17 cellular contexts compared by ENCODE assay signal in the genomic region with DNA sequence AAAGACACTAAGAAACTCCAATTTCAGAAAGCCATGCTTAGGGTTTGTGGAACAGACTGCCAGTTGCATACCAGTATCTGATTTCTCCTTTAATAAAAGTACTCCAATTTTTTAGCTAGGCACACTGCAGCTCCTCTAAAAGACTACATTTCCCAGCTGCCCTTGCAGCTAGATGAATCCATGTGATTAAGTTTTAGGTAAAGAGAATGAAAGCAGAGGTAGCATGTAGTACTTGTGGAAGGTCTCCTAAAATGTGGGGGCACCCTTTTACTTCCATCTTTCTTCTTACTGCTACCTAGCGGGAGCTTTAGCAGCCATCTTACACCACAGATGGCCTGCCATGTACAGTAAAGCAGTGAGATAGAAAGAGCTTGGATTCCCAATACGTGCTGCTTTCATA. TPM values are rescaled to one million over a fixed set of nuclear protein-coding genes. Genes with fewer than 3 reads are reported as not detected.
DNase-seq lines count a peak whose midpoint lies in the region; ATAC-seq, FAIRE-seq and TF ChIP-seq lines count a peak whose summit lies in the region.
"Had no signal": no experiment of that assay in that cellular context is flagged by ENCODE, and none has a peak within 500 bp of the region (broad histone marks: within the 10 kb centered on the region; RNA-seq: fewer than 3 reads in every experiment).

No MANE protein-coding gene starts in this region.

- no peak overlapping the region for H2BK15ac ChIP-seq in H1 (ENCODE audit: low read length)

- no peak overlapping the region for H2BK120ac ChIP-seq in H1 (replicated peaks; ENCODE audit: low read depth, low read length)

- no peaks in the 10 kb centered on the region for H3K79me1 ChIP-seq in H1 (ENCODE audit: low read depth, low read length)

- H3F3A ChIP-seq in GM23338 (replicated peaks; ENCODE audit: low read depth), result no peaks in the 10 kb centered on the region

- H2BK5ac ChIP-seq in H1 (ENCODE audit: low read depth, low read length), result no peak overlapping the region

- H3K23me2 ChIP-seq in H1 (ENCODE audit: low read depth, low read length), result no peaks in the 10 kb centered on the region

- no peaks in the 10 kb centered on the region for H3K27me3 ChIP-seq in CD8-positive, alpha-beta T cell (ENCODE audit: insufficient read depth, low read length)
- H3K27me3 ChIP-seq in GM23338 (ENCODE audit: insufficient read depth) (no peaks in the 10 kb centered on the region), Karpas-422 (ENCODE audit: low read length) (no peaks in the 10 kb centered on the region), H1 (replicated peaks in 1 of 4; ENCODE audit: control insufficient read depth in 3 of 4, extremely low read depth in 1 of 4, insufficient read depth in 3 of 4, low read length in 3 of 4) (no peaks in the 10 kb centered on the region)

- no peaks in the 10 kb centered on the region for H3K79me2 ChIP-seq in GM23338 (replicated peaks; ENCODE audit: insufficient read depth)
- H3K79me2 ChIP-seq in Karpas-422 (ENCODE audit: low read length), result no peaks in the 10 kb centered on the region
- no peaks in the 10 kb centered on the region for H3K79me2 ChIP-seq in H1 (ENCODE audit: control insufficient read depth in 1 of 2, insufficient read depth in 2 of 2, low read length in 2 of 2)

- peaks cover 6% of the 10 kb centered on the region for H3K27me3 Mint-ChIP-seq in CD8-positive, alpha-beta T cell (ENCODE audit: low read depth)
- no peaks in the 10 kb centered on the region for H3K27me3 Mint-ChIP-seq in GM23338 (ENCODE audit: insufficient read depth, low read depth, poor library complexity)

- no peaks in the 10 kb centered on the region for H4K20me1 ChIP-seq in GM23338 (replicated peaks; ENCODE audit: insufficient read depth)
- H4K20me1 ChIP-seq in Karpas-422 (ENCODE audit: insufficient read depth, low read depth, low read length), result no peaks in the 10 kb centered on the region
- H4K20me1 ChIP-seq in H1 (replicated peaks in 1 of 2; ENCODE audit: control insufficient read depth in 1 of 2, insufficient read depth in 2 of 2, low read length in 2 of 2), result no peaks in the 10 kb centered on the region

- no peaks in the 10 kb centered on the region for H3K4me1 ChIP-seq in CD8-positive, alpha-beta T cell (ENCODE audit: insufficient read depth, low read length)
- H3K4me1 ChIP-seq in GM23338 (ENCODE audit: insufficient read depth) (no peaks in the 10 kb centered on the region), Karpas-422 (ENCODE audit: low read length) (no peaks in the 10 kb centered on the region), H1 (replicated peaks in 1 of 4; ENCODE audit: control insufficient read depth in 3 of 4, insufficient read depth in 4 of 4, low read length in 3 of 4) (no peaks in the 10 kb centered on the region)
- H3K4me1 ChIP-seq: Caco-2 had no signal

- no peak for DNase-seq in CD8-positive, alpha-beta T cell
- peak; percentile 65 for DNase-seq in GM23338 (ENCODE audit: low spot score)
- peak; percentile 41 for DNase-seq in Karpas-422
- DNase-seq in H1 (ENCODE audit: low read depth in 1 of 2, low spot score in 2 of 2), result no peak
- DNase-seq in epidermal melanocyte (ENCODE audit: insufficient read length, low spot score), result no peak
- DNase-seq in AML-193 (lab: John Stamatoyannopoulos, UW), result no peak
- no peak for DNase-seq in NCI-H524 treated with DMSO at 0.1 percent for 48 hours (lab: John Stamatoyannopoulos, UW)
- DNase-seq in UCSD-AML1 (lab: John Stamatoyannopoulos, UW; ENCODE audit: unreplicated experiment), result no peak
- DNase-seq: Caco-2; CD8-positive, alpha-beta memory T cell; DND-41; GDM1; KBM-7 had no signal

- peak; percentile 26 for ATAC-seq in CD8-positive, alpha-beta T cell
- ATAC-seq in GM23338, result peak; percentile 63

- TF ChIP-seq POLR2A in H1 (IDR thresholded peaks at IDR 0.05; ENCODE audit: control extremely low read depth in 1 of 2, low read depth in 2 of 2, low read length in 2 of 2), result no peak

- no peak overlapping the region for H3K23ac ChIP-seq in H1 (ENCODE audit: insufficient read length)

- H3K27ac Mint-ChIP-seq in CD8-positive, alpha-beta T cell, result no peak overlapping the region
- no peak overlapping the region for H3K27ac Mint-ChIP-seq in GM23338
- H3K27ac Mint-ChIP-seq: CD14-positive monocyte; CD8-positive, alpha-beta memory T cell had no signal

- H3K18ac ChIP-seq in H1 (ENCODE audit: extremely low read depth, low read length), result no peak overlapping the region

- no peak for TF ChIP-seq CTCF in CD8-positive, alpha-beta T cell (IDR thresholded peaks at IDR 0.05)
- TF ChIP-seq CTCF in GM23338 (conservative IDR thresholded peaks at IDR 0.05; ENCODE audit: low read depth in 2 of 2) (no peak), H1 (IDR thresholded peaks at IDR 0.05; ENCODE audit: control extremely low read depth in 1 of 3, insufficient read depth in 1 of 3, low read depth in 1 of 3, low read length in 3 of 3) (no peak)

- peak; percentile 57 for FAIRE-seq in H1 (lab: Jason Lieb, UNC)
- FAIRE-seq: A204.1, GM12892, HTR-8/SVneo had no signal

- no peak overlapping the region for H4K91ac ChIP-seq in H1 (replicated peaks; ENCODE audit: insufficient read length, low read length)

- no peak overlapping the region for H2BK12ac ChIP-seq in H1 (ENCODE audit: low read depth, low read length)

- H2AK5ac ChIP-seq in H1 (ENCODE audit: low read depth, low read length), result no peak overlapping the region

- no peaks in the 10 kb centered on the region for H3K36me3 Mint-ChIP-seq in CD8-positive, alpha-beta T cell
- H3K36me3 Mint-ChIP-seq in GM23338 (ENCODE audit: low read depth), result peaks cover 7% of the 10 kb centered on the region
- H3K36me3 Mint-ChIP-seq: CD14-positive monocyte had no signal

- H3K9me3 ChIP-seq in CD8-positive, alpha-beta T cell (ENCODE audit: low read length), result no peaks in the 10 kb centered on the region
- H3K9me3 ChIP-seq in Karpas-422 (ENCODE audit: low read length) (no peaks in the 10 kb centered on the region), H1 (ENCODE audit: insufficient read depth in 2 of 2, low read depth in 1 of 2, low read length in 1 of 2) (no peaks in the 10 kb centered on the region)

- no peak overlapping the region for H3K27ac ChIP-seq in CD8-positive, alpha-beta T cell (ENCODE audit: low read depth, low read length)
- H3K27ac ChIP-seq in GM23338 (ENCODE audit: low read depth), result no peak overlapping the region
- no peak overlapping the region for H3K27ac ChIP-seq in Karpas-422 (ENCODE audit: low read length)
- no peak overlapping the region for H3K27ac ChIP-seq in H1 (ENCODE audit: low read depth, low read length)

- POLR2A ChIA-PET in CD8-positive, alpha-beta T cell (lab: Charles Lee), result no interaction called here
- POLR2A ChIA-PET in H1 (lab: Charles Lee; ENCODE audit: partially characterized antibody), result no interaction called here

- peaks cover 2% of the 10 kb centered on the region for H3K9me3 Mint-ChIP-seq in CD8-positive, alpha-beta T cell
- H3K9me3 Mint-ChIP-seq in GM23338, result peaks cover 13% of the 10 kb centered on the region

- H4K5ac ChIP-seq in H1 (ENCODE audit: insufficient read length, low read depth, low read length), result peak overlapping the region; percentile 55

- H2BK20ac ChIP-seq in H1 (ENCODE audit: low read length), result no peak overlapping the region

- no peak overlapping the region for H3K4ac ChIP-seq in H1 (replicated peaks; ENCODE audit: insufficient read length, low read depth, low read length)

- TF ChIP-seq EP300 in H1 (IDR thresholded peaks at IDR 0.05; ENCODE audit: borderline replicate concordance in 1 of 2, low read depth in 2 of 2, low read length in 2 of 2), result no peak

- H3K9ac ChIP-seq in Karpas-422 (ENCODE audit: low read length) (no peak overlapping the region), H1 (replicated peaks in 1 of 4; ENCODE audit: extremely low read depth in 1 of 4, low read depth in 3 of 4, low read length in 3 of 4) (no peak overlapping the region)

- H4K8ac ChIP-seq in H1 (ENCODE audit: extremely low read depth, insufficient read depth, low read length), result no peak overlapping the region

- WGBS in H1 (ENCODE audit: extremely low coverage in 1 of 2, insufficient coverage in 1 of 2, insufficient read length in 1 of 2, insufficient replicate concordance in 2 of 2, low coverage in 1 of 2, low lambda C conversion rate in 2 of 2, missing lambda C conversion rate in 1 of 2), 2 experiments, result 87% methylated on average over 2 of the region's 2 CpGs; no CpG with 5 or more reads in 1 of the 2 experiments

- H3K9me2 ChIP-seq in GM23338 (ENCODE audit: insufficient read depth) (no peaks in the 10 kb centered on the region), Karpas-422 (replicated peaks; ENCODE audit: insufficient read depth, low read length) (no peaks in the 10 kb centered on the region)

- no peaks in the 10 kb centered on the region for H3K36me3 ChIP-seq in CD8-positive, alpha-beta T cell (ENCODE audit: insufficient read depth, low read length)
- H3K36me3 ChIP-seq in GM23338 (ENCODE audit: insufficient read depth) (no peaks in the 10 kb centered on the region; the same call in 1 of the 2 replicates), Karpas-422 (ENCODE audit: insufficient read depth, low read length) (no peaks in the 10 kb centered on the region), H1 (ENCODE audit: control insufficient read depth in 2 of 4, insufficient read depth in 4 of 4, low read length in 3 of 4) (no peaks in the 10 kb centered on the region)

- intact Hi-C loops in CD8-positive, alpha-beta T cell (cut with DNase I, micrococcal nuclease), result no loop called here

- H3K14ac ChIP-seq in H1 (ENCODE audit: insufficient read length), result no peak overlapping the region

- H2AFZ ChIP-seq in GM23338, result peak overlapping the region; percentile 85
- H2AFZ ChIP-seq in Karpas-422 (ENCODE audit: low read length), result no peak overlapping the region
- H2AFZ ChIP-seq in H1 (ENCODE audit: low read length), result peak overlapping the region; percentile 90; the same call in 1 of the 2 replicates

- H3K56ac ChIP-seq in H1 (replicated peaks; ENCODE audit: insufficient read length, low read depth, low read length), result no peak overlapping the region

- no peaks in the 10 kb centered on the region for H3K4me1 Mint-ChIP-seq in CD8-positive, alpha-beta T cell (ENCODE audit: low read depth)
- H3K4me1 Mint-ChIP-seq in GM23338, result no peaks in the 10 kb centered on the region
- H3K4me1 Mint-ChIP-seq: CD14-positive monocyte; CD8-positive, alpha-beta memory T cell had no signal

- H3K4me2 ChIP-seq in GM23338 (no peak overlapping the region), Karpas-422 (ENCODE audit: low read depth, low read length, poor library complexity, severe bottlenecking) (no peak overlapping the region), H1 (ENCODE audit: insufficient read depth in 1 of 2, low read depth in 2 of 2, low read length in 2 of 2) (no peak overlapping the region)

- H3K4me3 ChIP-seq in CD8-positive, alpha-beta T cell (ENCODE audit: low read depth, low read length), result no peak overlapping the region
- no peak overlapping the region for H3K4me3 ChIP-seq in GM23338
- no peak overlapping the region for H3K4me3 ChIP-seq in Karpas-422 (ENCODE audit: low read length)
- H3K4me3 ChIP-seq in H1 (ENCODE audit: extremely low read depth in 1 of 4, insufficient read depth in 2 of 4, low read depth in 3 of 4, low read length in 4 of 4), result no peak overlapping the region

- H3K4me3 Mint-ChIP-seq in CD8-positive, alpha-beta T cell, result no peak overlapping the region
- H3K4me3 Mint-ChIP-seq in GM23338, result no peak overlapping the region
- H3K4me3 Mint-ChIP-seq: CD14-positive monocyte; CD8-positive, alpha-beta memory T cell had no signal

- CTCF ChIA-PET in CD8-positive, alpha-beta T cell (lab: Charles Lee), result no interaction called here
- CTCF ChIA-PET in H1 (lab: Charles Lee; ENCODE audit: partially characterized antibody), result no interaction called here

- TF ChIP-seq RAD21 in H1 (IDR thresholded peaks at IDR 0.05 in 1 of 2, conservative IDR thresholded peaks at IDR 0.05 in 1 of 2; ENCODE audit: low read depth in 2 of 2, low read length in 2 of 2), result no peak; a peak in 1 of 4 replicates

RNA-seq across cellular contexts. Expression of gene TSC22D1, which starts 33.0 kb away (rescaled TPM):
- 10 to 100 TPM; 22.2 to 23.6 TPM for total RNA-seq in CD8-positive, alpha-beta T cell
- 101 and 114 TPM in 2 replicates for total RNA-seq in GM23338 (2014; rRNA removed; shearing (Covaris generic))
- 50.5 and 58.5 TPM in 2 replicates for polyA plus RNA-seq in GM23338 (2016; fragmentation: Nextera tagmentation; extraction: Ambion mirVana)
- 8.5 and 20.1 TPM in 2 replicates for total RNA-seq in Karpas-422 (2014; rRNA removed; shearing (Covaris generic); ENCODE audit: low replicate concordance)
- 78.1 and 80.9 TPM in 2 replicates for total RNA-seq in H1 (2021; fragmentation: NEBNext Ultra II Directional; extraction: Animal tissue kit (Norgen Biotek cat#: 25700))
- 47.2 and 52.6 TPM in 2 replicates for polyA plus RNA-seq in H1 (2011; rRNA removed)
- polyA plus RNA-seq in H1 (2011; cell fraction: cytosol; rRNA removed), result 66.8 TPM
- polyA plus RNA-seq in H1 (2011; cell fraction: nucleus; rRNA removed), result 55.7 TPM
- 47.1 to 57.8 TPM (median 54.9 TPM) in 4 replicates for polyA plus RNA-seq in H1 (2012, experiment 1 of 2)
- 17.5 TPM for polyA plus RNA-seq in H1 (2012, experiment 2 of 2)
- polyA plus RNA-seq in H1 (2013, experiment 1 of 2), result 37.7 TPM
- polyA plus RNA-seq in H1 (2013, experiment 2 of 2), result 35.6 TPM
- 114 and 121 TPM in 2 replicates for polyA minus RNA-seq in H1 (2011; rRNA and poly(A)+ RNA removed)
- polyA minus RNA-seq in H1 (2011; cell fraction: cytosol; rRNA and poly(A)+ RNA removed), result 59.4 TPM
- 258 TPM for polyA minus RNA-seq in H1 (2011; cell fraction: nucleus; rRNA and poly(A)+ RNA removed)

Comparison
In these comparisons a context has a peak if more than half of its experiments do, and no peak if none do; other contexts are left out.
1. DNase-seq: peak in GM23338 (single experiment) and Karpas-422 (single experiment); none in CD8-positive, alpha-beta T cell (0 of 7), H1 (0 of 2), epidermal melanocyte (single experiment), AML-193 (0 of 2), NCI-H524 treated with DMSO at 0.1 percent for 48 hours (single experiment) and UCSD-AML1 (single experiment).